In genomic region chr12:82857911-82858533, GRCh38 we compare ENCODE assay signal across 20 cellular contexts.
DNase-seq lines count a peak whose midpoint lies in the region; ATAC-seq, FAIRE-seq and TF ChIP-seq lines count a peak whose summit lies in the region.
"Had no signal": no experiment of that assay in that cellular context is flagged by ENCODE, and none has a peak within 500 bp of the region (broad histone marks: within the 10 kb centered on the region; RNA-seq: fewer than 3 reads in every experiment).

No MANE protein-coding gene starts in this region.

- ATAC-seq in GM21576 (IDR thresholded peaks at IDR 0.05; ENCODE audit: unreplicated experiment), result no peak
- ATAC-seq: activated CD8-positive, alpha-beta T cell treated with anti-CD3 and anti-CD28 coated beads, Interleukin-2, amount 10 ng/mL, durations not matched to agents 7 days and 5 days; activated T-cell treated with anti-CD3 and anti-CD28 coated beads, Interleukin-2, amount 50 U/mL, for 72 hours; body of pancreas; gastrocnemius medialis; right lobe of liver; stimulated activated effector memory CD8-positive, alpha-beta T cell treated with anti-CD3 and anti-CD28 coated beads, Interleukin-12 subunit alpha, Interleukin-12 subunit beta, amount 100 ng/mL, for 72 hours had no signal

- H3K9me3 ChIP-seq in HEK293 (ENCODE audit: control insufficient read depth, insufficient read depth, low read depth, low read length), result no peaks in the 10 kb centered on the region
- no peaks in the 10 kb centered on the region for H3K9me3 ChIP-seq in kidney (ENCODE audit: control insufficient read depth in 1 of 2, low read length in 2 of 2)
- no peaks in the 10 kb centered on the region for H3K9me3 ChIP-seq in testis
- H3K9me3 ChIP-seq: body of pancreas, gastrocnemius medialis, pancreas, right lobe of liver, thyroid gland had no signal

- H3K27me3 ChIP-seq in testis, result no peaks in the 10 kb centered on the region
- H3K27me3 ChIP-seq: body of pancreas, gastrocnemius medialis, pancreas, right lobe of liver, thyroid gland had no signal

- WGBS in testis, 2 donors, result 81 to 84% methylated on average over 10 of the region's 10 CpGs

- no peaks in the 10 kb centered on the region; a peak in 1 of 3 replicates for H3K36me3 ChIP-seq in HEK293 (ENCODE audit: control insufficient read depth in 2 of 2, insufficient read depth in 1 of 2, low read length in 2 of 2)
- H3K36me3 ChIP-seq in kidney (ENCODE audit: control insufficient read depth in 1 of 2, insufficient read depth in 2 of 2, low read length in 2 of 2), result no peaks in the 10 kb centered on the region
- no peaks in the 10 kb centered on the region for H3K36me3 ChIP-seq in testis (ENCODE audit: low read depth, missing control alignments)
- H3K36me3 ChIP-seq: gastrocnemius medialis, pancreas, right lobe of liver, thyroid gland had no signal

- no peak for FAIRE-seq in kidney (lab: Jason Lieb, UNC)
- FAIRE-seq: pancreas had no signal

- H3K4me1 ChIP-seq in HEK293 (ENCODE audit: control insufficient read depth, insufficient read depth, low read length) (peaks cover 27% of the 10 kb centered on the region), kidney (ENCODE audit: control insufficient read depth in 1 of 2, insufficient read depth in 1 of 2, low read depth in 1 of 2, low read length in 2 of 2) (peaks cover 3 to 35% of the 10 kb centered on the region in 2 donors), testis (peaks cover 3% of the 10 kb centered on the region)
- H3K4me1 ChIP-seq: gastrocnemius medialis, thyroid gland had no signal

- no peak overlapping the region for H3K9ac ChIP-seq in kidney (ENCODE audit: low read length in 2 of 2)

- no peak for TF ChIP-seq CTCF in HEK293 (tag by site-specific recombination; IDR thresholded peaks at IDR 0.05)
- TF ChIP-seq CTCF in kidney (IDR thresholded peaks at IDR 0.05; ENCODE audit: borderline replicate concordance, extremely low read depth, insufficient read depth), result no peak
- TF ChIP-seq CTCF in testis (IDR thresholded peaks at IDR 0.05), result no peak

- H3K4me3 ChIP-seq in HEK293 (ENCODE audit: low read depth, low read length), result no peak overlapping the region
- H3K4me3 ChIP-seq in kidney (ENCODE audit: low read length in 2 of 2), result peak overlapping the region in 1 of 2 donors; percentile 21
- H3K4me3 ChIP-seq in testis, result no peak overlapping the region
- H3K4me3 ChIP-seq: body of pancreas, gastrocnemius medialis, pancreas, right lobe of liver, thyroid gland had no signal

- CTCF ChIA-PET in HEK293 (lab: Yijun Ruan, JAX), result interaction anchor here (0.6 kb wide), 1 partner anchor 93 kb away, joined by 3 read pairs; no protein-coding TSS in a partner anchor

- no peak for TF ChIP-seq POLR2A in testis (IDR thresholded peaks at IDR 0.05)

- intact Hi-C loops in kidney (cut with DNase I), result no loop called here
- intact Hi-C loops in testis (cut with DNase I; ENCODE audit: low total_unique reads), result no loop called here

- peak; percentile 64 for DNase-seq in dermis blood vessel endothelial cell
- DNase-seq in kidney, result no peak
- no peak for DNase-seq in testis
- DNase-seq in T1000 (lab: John Stamatoyannopoulos, UW), result no peak
- no peak for DNase-seq in NCI-H2171 treated with DMSO at 0.1 percent for 48 hours (lab: John Stamatoyannopoulos, UW)
- DNase-seq: activated CD8-positive, alpha-beta T cell treated with anti-CD3 and anti-CD28 coated beads, Interleukin-2, amount 10 ng/mL, durations not matched to agents 7 days and 5 days; activated naive CD8-positive, alpha-beta T cell treated with anti-CD3 and anti-CD28 coated beads for 36 hours; activated T-cell treated with anti-CD3 and anti-CD28 coated beads, Interleukin-2, amount 50 U/mL, for 72 hours; body of pancreas; cortex of kidney; EL; gastrocnemius medialis; NCI-H1694; pancreas; right lobe of liver; stimulated activated CD4-positive, alpha-beta T cell treated with anti-CD3 and anti-CD28 coated beads, Interleukin-15, amount 100 ng/mL, for 24 hours; thyroid gland had no signal

- POLR2A ChIA-PET in HEK293 (lab: Yijun Ruan, JAX), result no interaction called here

- H3K27ac ChIP-seq in HEK293 (ENCODE audit: extremely low read depth, low read depth, low read length) (no peak overlapping the region), kidney (ENCODE audit: low read depth in 2 of 2, low read length in 2 of 2) (peak overlapping the region; percentile 52 to 72), testis (peak overlapping the region; percentile 17 to 40)
- H3K27ac ChIP-seq: gastrocnemius medialis, pancreas, right lobe of liver had no signal

TF ChIP-seq in HEK293, 187 proteins besides CTCF, POLR2A, EP300 and RAD21:
- TF ChIP-seq ZBTB17 (tag by site-specific recombination; IDR thresholded peaks at IDR 0.05) (no peak), ZNF10 (tag by site-specific recombination; IDR thresholded peaks at IDR 0.05) (no peak), PRDM6 (tag by site-specific recombination; IDR thresholded peaks at IDR 0.05) (peak; percentile 38; the same call in 1 of the 2 replicates)
